ENCODE assay signal across 1 cellular context in genomic region chr13:50365683-50366391, GRCh38.
TF ChIP-seq lines count a peak whose summit lies in the region.

No MANE protein-coding gene starts in this region.

TF ChIP-seq in HepG2, 621 proteins besides CTCF, POLR2A, EP300 and RAD21 (continued from another document):
- TF ChIP-seq ZNF318 (CRISPR knock-in tag; IDR thresholded peaks at IDR 0.05) (no peak), CEBPB (IDR thresholded peaks at IDR 0.05; ENCODE audit: borderline replicate concordance, low read depth, low read length) (peak; percentile 27; the same call in 1 of the 2 replicates), TBX2 (CRISPR knock-in tag; IDR thresholded peaks at IDR 0.05; ENCODE audit: borderline replicate concordance) (0 out of 2 replicates have a peak, but pooled peaks have one; percentile 23), ZFP36L1 (CRISPR knock-in tag; IDR thresholded peaks at IDR 0.05) (no peak), FOXC1 (CRISPR knock-in tag; IDR thresholded peaks at IDR 0.05; ENCODE audit: borderline replicate concordance) (no peak), FOXJ3 (CRISPR knock-in tag; IDR thresholded peaks at IDR 0.05; ENCODE audit: borderline replicate concordance) (peak; percentile 29; the same call in 1 of the 2 replicates), SOX13 (IDR thresholded peaks at IDR 0.05) (no peak), SOX13 (CRISPR knock-in tag; conservative IDR thresholded peaks at IDR 0.05 in 1 of 2, IDR thresholded peaks at IDR 0.05 in 1 of 2) (peak in 1 of 2 experiments; percentile 62; a peak in 2 of 4 replicates), EHMT2 (IDR thresholded peaks at IDR 0.05; ENCODE audit: borderline replicate concordance, low read depth, low read length) (no peak), ZGPAT (CRISPR knock-in tag; IDR thresholded peaks at IDR 0.05) (no peak), ZMYM4 (CRISPR knock-in tag; IDR thresholded peaks at IDR 0.05) (0 out of 2 replicates have a peak, but pooled peaks have one; percentile 14), TAF1 (CRISPR knock-in tag; IDR thresholded peaks at IDR 0.05) (no peak), BRCA1 (CRISPR knock-in tag; IDR thresholded peaks at IDR 0.05) (no peak), ZNF33A (CRISPR knock-in tag; IDR thresholded peaks at IDR 0.05; ENCODE audit: borderline replicate concordance) (no peak), AGO2 (optimal IDR thresholded peaks at IDR 0.05; ENCODE audit: low read depth, low read length) (no peak), ZFP37 (CRISPR knock-in tag; IDR thresholded peaks at IDR 0.05; ENCODE audit: borderline replicate concordance) (no peak), MXD4 (CRISPR knock-in tag; IDR thresholded peaks at IDR 0.05) (no peak), MAFK (conservative IDR thresholded peaks at IDR 0.05 in 1 of 2, IDR thresholded peaks at IDR 0.05 in 1 of 2; ENCODE audit: low read length in 2 of 2) (peak; percentile 19 to 33; a peak in 1 of 4 replicates), GATAD2A (CRISPR knock-in tag; IDR thresholded peaks at IDR 0.05) (0 out of 2 replicates have a peak, but pooled peaks have one; percentile 48), FOXO1 (CRISPR knock-in tag; IDR thresholded peaks at IDR 0.05) (no peak)
- TF ChIP-seq, protein P1, sequence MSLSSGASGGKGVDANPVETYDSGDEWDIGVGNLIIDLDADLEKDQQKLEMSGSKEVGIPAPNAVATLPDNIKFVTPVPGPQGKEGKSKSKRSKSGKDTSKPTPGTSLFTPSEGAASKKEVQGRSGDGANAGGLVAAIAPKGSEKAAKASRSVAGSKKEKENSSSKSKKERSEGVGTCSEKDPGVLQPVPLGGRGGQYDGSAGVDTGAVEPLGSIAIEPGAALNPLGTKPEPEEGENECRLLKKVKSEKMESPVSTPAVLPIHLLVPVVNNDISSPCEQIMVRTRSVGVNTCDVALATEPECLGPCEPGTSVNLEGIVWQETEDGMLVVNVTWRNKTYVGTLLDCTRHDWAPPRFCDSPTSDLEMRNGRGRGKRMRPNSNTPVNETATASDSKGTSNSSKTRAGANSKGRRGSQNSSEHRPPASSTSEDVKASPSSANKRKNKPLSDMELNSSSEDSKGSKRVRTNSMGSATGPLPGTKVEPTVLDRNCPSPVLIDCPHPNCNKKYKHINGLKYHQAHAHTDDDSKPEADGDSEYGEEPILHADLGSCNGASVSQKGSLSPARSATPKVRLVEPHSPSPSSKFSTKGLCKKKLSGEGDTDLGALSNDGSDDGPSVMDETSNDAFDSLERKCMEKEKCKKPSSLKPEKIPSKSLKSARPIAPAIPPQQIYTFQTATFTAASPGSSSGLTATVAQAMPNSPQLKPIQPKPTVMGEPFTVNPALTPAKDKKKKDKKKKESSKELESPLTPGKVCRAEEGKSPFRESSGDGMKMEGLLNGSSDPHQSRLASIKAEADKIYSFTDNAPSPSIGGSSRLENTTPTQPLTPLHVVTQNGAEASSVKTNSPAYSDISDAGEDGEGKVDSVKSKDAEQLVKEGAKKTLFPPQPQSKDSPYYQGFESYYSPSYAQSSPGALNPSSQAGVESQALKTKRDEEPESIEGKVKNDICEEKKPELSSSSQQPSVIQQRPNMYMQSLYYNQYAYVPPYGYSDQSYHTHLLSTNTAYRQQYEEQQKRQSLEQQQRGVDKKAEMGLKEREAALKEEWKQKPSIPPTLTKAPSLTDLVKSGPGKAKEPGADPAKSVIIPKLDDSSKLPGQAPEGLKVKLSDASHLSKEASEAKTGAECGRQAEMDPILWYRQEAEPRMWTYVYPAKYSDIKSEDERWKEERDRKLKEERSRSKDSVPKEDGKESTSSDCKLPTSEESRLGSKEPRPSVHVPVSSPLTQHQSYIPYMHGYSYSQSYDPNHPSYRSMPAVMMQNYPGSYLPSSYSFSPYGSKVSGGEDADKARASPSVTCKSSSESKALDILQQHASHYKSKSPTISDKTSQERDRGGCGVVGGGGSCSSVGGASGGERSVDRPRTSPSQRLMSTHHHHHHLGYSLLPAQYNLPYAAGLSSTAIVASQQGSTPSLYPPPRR (CRISPR knock-in tag; IDR thresholded peaks at IDR 0.05; ENCODE audit: borderline replicate concordance): no peak
- TF ChIP-seq, protein P2, sequence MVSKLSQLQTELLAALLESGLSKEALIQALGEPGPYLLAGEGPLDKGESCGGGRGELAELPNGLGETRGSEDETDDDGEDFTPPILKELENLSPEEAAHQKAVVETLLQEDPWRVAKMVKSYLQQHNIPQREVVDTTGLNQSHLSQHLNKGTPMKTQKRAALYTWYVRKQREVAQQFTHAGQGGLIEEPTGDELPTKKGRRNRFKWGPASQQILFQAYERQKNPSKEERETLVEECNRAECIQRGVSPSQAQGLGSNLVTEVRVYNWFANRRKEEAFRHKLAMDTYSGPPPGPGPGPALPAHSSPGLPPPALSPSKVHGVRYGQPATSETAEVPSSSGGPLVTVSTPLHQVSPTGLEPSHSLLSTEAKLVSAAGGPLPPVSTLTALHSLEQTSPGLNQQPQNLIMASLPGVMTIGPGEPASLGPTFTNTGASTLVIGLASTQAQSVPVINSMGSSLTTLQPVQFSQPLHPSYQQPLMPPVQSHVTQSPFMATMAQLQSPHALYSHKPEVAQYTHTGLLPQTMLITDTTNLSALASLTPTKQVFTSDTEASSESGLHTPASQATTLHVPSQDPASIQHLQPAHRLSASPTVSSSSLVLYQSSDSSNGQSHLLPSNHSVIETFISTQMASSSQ (IDR thresholded peaks at IDR 0.05; ENCODE audit: low read depth): 0 out of 2 replicates have a peak, but pooled peaks have one; percentile 37
- TF ChIP-seq, protein P2 (CRISPR knock-in tag; IDR thresholded peaks at IDR 0.05; ENCODE audit: borderline replicate concordance): no peak
- TF ChIP-seq, protein P3, sequence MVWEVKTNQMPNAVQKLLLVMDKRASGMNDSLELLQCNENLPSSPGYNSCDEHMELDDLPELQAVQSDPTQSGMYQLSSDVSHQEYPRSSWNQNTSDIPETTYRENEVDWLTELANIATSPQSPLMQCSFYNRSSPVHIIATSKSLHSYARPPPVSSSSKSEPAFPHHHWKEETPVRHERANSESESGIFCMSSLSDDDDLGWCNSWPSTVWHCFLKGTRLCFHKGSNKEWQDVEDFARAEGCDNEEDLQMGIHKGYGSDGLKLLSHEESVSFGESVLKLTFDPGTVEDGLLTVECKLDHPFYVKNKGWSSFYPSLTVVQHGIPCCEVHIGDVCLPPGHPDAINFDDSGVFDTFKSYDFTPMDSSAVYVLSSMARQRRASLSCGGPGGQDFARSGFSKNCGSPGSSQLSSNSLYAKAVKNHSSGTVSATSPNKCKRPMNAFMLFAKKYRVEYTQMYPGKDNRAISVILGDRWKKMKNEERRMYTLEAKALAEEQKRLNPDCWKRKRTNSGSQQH (CRISPR knock-in tag; IDR thresholded peaks at IDR 0.05; ENCODE audit: low read depth): no peak
- TF ChIP-seq, protein P4, sequence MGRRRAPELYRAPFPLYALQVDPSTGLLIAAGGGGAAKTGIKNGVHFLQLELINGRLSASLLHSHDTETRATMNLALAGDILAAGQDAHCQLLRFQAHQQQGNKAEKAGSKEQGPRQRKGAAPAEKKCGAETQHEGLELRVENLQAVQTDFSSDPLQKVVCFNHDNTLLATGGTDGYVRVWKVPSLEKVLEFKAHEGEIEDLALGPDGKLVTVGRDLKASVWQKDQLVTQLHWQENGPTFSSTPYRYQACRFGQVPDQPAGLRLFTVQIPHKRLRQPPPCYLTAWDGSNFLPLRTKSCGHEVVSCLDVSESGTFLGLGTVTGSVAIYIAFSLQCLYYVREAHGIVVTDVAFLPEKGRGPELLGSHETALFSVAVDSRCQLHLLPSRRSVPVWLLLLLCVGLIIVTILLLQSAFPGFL (CRISPR knock-in tag; IDR thresholded peaks at IDR 0.05): no peak
